8 cellular contexts compared by ENCODE assay signal in the genomic region with DNA sequence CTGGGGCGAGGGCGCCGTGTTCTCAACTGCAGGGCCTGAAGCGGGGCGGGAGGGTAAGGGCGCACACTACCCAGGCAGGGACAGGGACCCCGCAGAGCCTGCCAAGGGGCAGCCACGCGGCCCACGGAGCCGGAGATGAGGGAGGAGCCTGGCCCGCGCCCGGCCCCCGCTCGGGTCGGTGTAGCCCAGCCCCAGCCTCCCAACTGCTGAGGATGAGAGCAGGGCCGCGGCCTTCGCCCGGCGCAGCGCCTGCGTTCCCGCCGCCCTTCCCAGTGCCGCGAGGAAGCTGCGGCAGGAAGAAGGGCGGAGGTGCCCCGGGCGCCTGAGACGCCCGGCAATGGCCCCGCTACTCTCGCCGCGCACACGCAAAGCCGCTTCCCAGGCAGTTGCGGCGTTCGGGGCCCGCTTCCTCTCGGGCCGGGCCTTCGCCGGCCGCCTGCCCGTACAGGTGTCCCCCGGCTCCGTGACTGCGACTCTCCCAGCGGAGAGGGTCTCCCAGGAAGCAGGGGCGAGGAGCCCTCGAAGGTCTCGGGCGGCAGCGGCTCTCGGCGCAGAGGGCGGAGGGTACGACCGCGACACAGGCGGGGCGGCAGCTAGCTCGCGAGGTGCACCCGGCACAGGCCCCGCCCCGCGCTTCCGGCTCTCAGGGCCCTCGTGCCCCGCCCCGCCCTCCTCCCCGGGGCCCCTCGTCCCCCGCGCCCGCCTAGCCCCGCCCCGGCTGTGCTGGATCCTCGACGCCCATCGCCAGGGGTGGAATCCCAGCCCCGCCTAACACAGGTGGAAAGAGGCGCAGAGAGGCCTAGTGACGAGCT.
DNase-seq lines count a peak whose midpoint lies in the region; ATAC-seq and TF ChIP-seq lines count a peak whose summit lies in the region.

No MANE protein-coding gene starts in this region.

- no peaks in the 10 kb centered on the region for H3K27me3 ChIP-seq in layer of hippocampus (ENCODE audit: control insufficient read depth, insufficient read depth, low read length)

- H3K27ac ChIP-seq in layer of hippocampus (ENCODE audit: low read depth, low read length), result peak overlapping the region; percentile 82

- TF ChIP-seq CTCF in AG09319 (IDR thresholded peaks at IDR 0.05; ENCODE audit: low read depth, low read length), result no peak

- peak; percentile 19 for DNase-seq in AG09319 (ENCODE audit: extremely low read depth, low read depth)
- peak; percentile 77 for DNase-seq in NCI-H226
- peak; percentile 82 for DNase-seq in cerebellar cortex (ENCODE audit: low spot score)
- DNase-seq in stimulated activated CD4-positive, alpha-beta T cell treated with anti-CD3 and anti-CD28 coated beads, Interleukin-1b, Interleukin-23, amount 100 ng/mL, for 48 hours, result peak; percentile 91

- ATAC-seq in GM19035 (IDR thresholded peaks at IDR 0.05; ENCODE audit: unreplicated experiment) (peak; percentile 92), HG03196 (IDR thresholded peaks at IDR 0.05; ENCODE audit: unreplicated experiment) (peak; percentile 91)
- peak; percentile 95 to 96 for ATAC-seq in activated CD4-positive, CD25-positive, alpha-beta regulatory T cell treated with anti-CD3 and anti-CD28 coated beads, Interleukin-2, amount 50 U/mL, for 24 hours

Comparison
In these comparisons a context has a peak if more than half of its experiments do, and no peak if none do; other contexts are left out.
1. Peak in every context shown above with its lines: DNase-seq, ATAC-seq and H3K27ac ChIP-seq.
2. DNase-seq: peak in every context shown above with its lines; median percentile 91 in stimulated activated CD4-positive, alpha-beta T cell treated with anti-CD3 and anti-CD28 coated beads, Interleukin-1b, Interleukin-23, amount 100 ng/mL, for 48 hours; 82 in cerebellar cortex; 77 in NCI-H226; 19 in AG09319.